Comparison of ENCODE assay signal across 27 cellular contexts in the genomic region with DNA sequence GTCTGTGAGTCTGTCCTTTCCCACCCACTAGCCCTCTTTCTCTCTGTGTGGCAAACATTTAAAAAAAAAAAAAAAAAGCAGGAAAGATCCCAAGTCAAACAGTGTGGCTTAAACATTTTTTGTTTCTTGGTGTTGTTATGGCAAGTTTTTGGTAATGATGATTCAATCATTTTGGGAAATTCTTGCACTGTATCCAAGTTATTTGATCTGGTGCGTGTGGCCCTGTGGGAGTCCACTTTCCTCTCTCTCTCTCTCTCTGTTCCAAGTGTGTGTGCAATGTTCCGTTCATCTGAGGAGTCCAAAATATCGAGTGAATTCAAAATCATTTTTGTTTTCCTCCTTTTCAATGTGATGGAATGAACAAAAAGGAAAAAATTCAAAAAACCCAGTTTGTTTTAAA.
"Had no signal": no experiment of that assay in that cellular context is flagged by ENCODE, and none has a peak within 500 bp of the region (broad histone marks: within the 10 kb centered on the region; RNA-seq: fewer than 3 reads in every experiment).

No MANE protein-coding gene starts in this region.

- FAIRE-seq: endometrium had no signal

- H3K4me1 ChIP-seq: body of pancreas, colonic mucosa, esophagus squamous epithelium, foreskin keratinocyte, heart left ventricle, testis, transverse colon had no signal

- DNase-seq: activated CD4-positive, alpha-beta memory T cell treated with anti-CD3 and anti-CD28 coated beads for 36 hours; activated CD4-positive, alpha-beta T cell treated with anti-CD3 and anti-CD28 coated beads, Interleukin-2, amount 10 ng/mL, durations not matched to agents 24 days and 14 days; activated naive CD8-positive, alpha-beta T cell treated with anti-CD3 and anti-CD28 coated beads, Interleukin-2, amount 50 U/mL, for 24 hours; activated T-cell treated with anti-CD3 and anti-CD28 coated beads, Interleukin-2, amount 50 U/mL, for 48 hours; amygdala; body of pancreas; cerebellar nuclear complex; colonic mucosa; effector CD8-positive, alpha-beta T cell; esophagus squamous epithelium; foreskin keratinocyte; heart left ventricle; hypothalamus; posterior cingulate gyrus; right cardiac atrium; stimulated activated CD4-positive, alpha-beta T cell treated with anti-CD3 and anti-CD28 coated beads, Interleukin-2, amount 100 ng/mL, for 48 hours; stimulated activated naive CD4-positive, alpha-beta T cell treated with Interleukin-2 at 50 U/mL for 16 hours; testis; transverse colon had no signal

- H3K4me1 Mint-ChIP-seq: activated CD4-positive, alpha-beta T cell treated with anti-CD3 and anti-CD28 coated beads, Interleukin-2, amount 10 ng/mL, durations not matched to agents 24 days and 14 days; activated naive CD4-positive, alpha-beta T cell treated with anti-CD3 and anti-CD28 coated beads, Interleukin-2, amount 50 U/mL, for 24 hours; activated naive CD8-positive, alpha-beta T cell treated with anti-CD3 and anti-CD28 coated beads, Interleukin-2, amount 50 U/mL, for 24 hours; memory B cell had no signal

- H3K4me3 Mint-ChIP-seq: activated CD4-positive, alpha-beta memory T cell treated with anti-CD3 and anti-CD28 coated beads for 36 hours; activated CD4-positive, alpha-beta T cell treated with anti-CD3 and anti-CD28 coated beads, Interleukin-2, amount 10 ng/mL, durations not matched to agents 24 days and 14 days; activated naive CD4-positive, alpha-beta T cell treated with anti-CD3 and anti-CD28 coated beads, Interleukin-2, amount 50 U/mL, for 24 hours; activated naive CD8-positive, alpha-beta T cell treated with anti-CD3 and anti-CD28 coated beads, Interleukin-2, amount 50 U/mL, for 24 hours; memory B cell; natural killer cell treated with Interleukin-12 subunit alpha and Interleukin-12 subunit beta and Interleukin-15 and Interleukin-18, amount 100 ng/mL, for 72 hours had no signal

- H3K27ac ChIP-seq: body of pancreas, cardiac muscle cell, colonic mucosa, epithelial cell of prostate, esophagus squamous epithelium, foreskin keratinocyte, testis, transverse colon, VCaP had no signal

- H3K9me3 Mint-ChIP-seq: activated CD4-positive, alpha-beta memory T cell treated with anti-CD3 and anti-CD28 coated beads for 36 hours; activated CD4-positive, alpha-beta T cell treated with anti-CD3 and anti-CD28 coated beads, Interleukin-2, amount 10 ng/mL, durations not matched to agents 24 days and 14 days; activated naive CD4-positive, alpha-beta T cell treated with anti-CD3 and anti-CD28 coated beads, Interleukin-2, amount 50 U/mL, for 24 hours; activated naive CD8-positive, alpha-beta T cell treated with anti-CD3 and anti-CD28 coated beads, Interleukin-2, amount 50 U/mL, for 24 hours; activated T-helper 2 cell treated with anti-CD3 and anti-CD28 coated beads, Interferon-gamma antibody, Interleukin-2, Interleukin-4, amounts not matched to agents 10 μg/mL and 5 μg/mL and 100 μg/mL, durations not matched to agents 14 hours and 24 hours and 36 hours; memory B cell; natural killer cell treated with Interleukin-12 subunit alpha and Interleukin-12 subunit beta and Interleukin-15 and Interleukin-18, amount 100 ng/mL, for 72 hours had no signal

- H3K27ac Mint-ChIP-seq: activated CD4-positive, alpha-beta memory T cell treated with anti-CD3 and anti-CD28 coated beads for 36 hours; activated CD4-positive, alpha-beta T cell treated with anti-CD3 and anti-CD28 coated beads, Interleukin-2, amount 10 ng/mL, durations not matched to agents 24 days and 14 days; activated naive CD4-positive, alpha-beta T cell treated with anti-CD3 and anti-CD28 coated beads, Interleukin-2, amount 50 U/mL, for 24 hours; activated naive CD8-positive, alpha-beta T cell treated with anti-CD3 and anti-CD28 coated beads, Interleukin-2, amount 50 U/mL, for 24 hours; activated T-helper 2 cell treated with anti-CD3 and anti-CD28 coated beads, Interferon-gamma antibody, Interleukin-2, Interleukin-4, amounts not matched to agents 10 μg/mL and 5 μg/mL and 100 μg/mL, durations not matched to agents 14 hours and 24 hours and 36 hours; memory B cell; natural killer cell treated with Interleukin-12 subunit alpha and Interleukin-12 subunit beta and Interleukin-15 and Interleukin-18, amount 100 ng/mL, for 72 hours had no signal

- H3K4me3 ChIP-seq: body of pancreas, cardiac muscle cell, colonic mucosa, esophagus squamous epithelium, heart left ventricle, testis, transverse colon had no signal

- H3K27me3 ChIP-seq: body of pancreas, cardiac muscle cell, colonic mucosa, esophagus squamous epithelium, foreskin keratinocyte, heart left ventricle, testis, transverse colon had no signal

- H3K36me3 Mint-ChIP-seq: activated CD4-positive, alpha-beta memory T cell treated with anti-CD3 and anti-CD28 coated beads for 36 hours; activated naive CD4-positive, alpha-beta T cell treated with anti-CD3 and anti-CD28 coated beads, Interleukin-2, amount 50 U/mL, for 24 hours; memory B cell; natural killer cell treated with Interleukin-12 subunit alpha and Interleukin-12 subunit beta and Interleukin-15 and Interleukin-18, amount 100 ng/mL, for 72 hours had no signal

- H3K9me3 ChIP-seq: body of pancreas, colonic mucosa, esophagus squamous epithelium, heart left ventricle, testis, transverse colon had no signal

- H3K36me3 ChIP-seq: cardiac muscle cell, colonic mucosa, esophagus squamous epithelium, heart left ventricle, transverse colon had no signal
